In genomic region chr16:14628806-14629611, GRCh38 we compare ENCODE assay signal across 1 cellular context.
TF ChIP-seq lines count a peak whose summit lies in the region.

No MANE protein-coding gene starts in this region.

TF ChIP-seq in A549, 52 proteins besides CTCF, POLR2A, EP300 and RAD21 (continued from another document):
- TF ChIP-seq ZNF302 (CRISPR knock-in tag; IDR thresholded peaks at IDR 0.05), result no peak
- TF ChIP-seq CEBPB (IDR thresholded peaks at IDR 0.05), result no peak
- TF ChIP-seq JUNB (IDR thresholded peaks at IDR 0.05), result no peak
TF ChIP-seq in A549: peak in this region for 0.
